In the genomic region with DNA sequence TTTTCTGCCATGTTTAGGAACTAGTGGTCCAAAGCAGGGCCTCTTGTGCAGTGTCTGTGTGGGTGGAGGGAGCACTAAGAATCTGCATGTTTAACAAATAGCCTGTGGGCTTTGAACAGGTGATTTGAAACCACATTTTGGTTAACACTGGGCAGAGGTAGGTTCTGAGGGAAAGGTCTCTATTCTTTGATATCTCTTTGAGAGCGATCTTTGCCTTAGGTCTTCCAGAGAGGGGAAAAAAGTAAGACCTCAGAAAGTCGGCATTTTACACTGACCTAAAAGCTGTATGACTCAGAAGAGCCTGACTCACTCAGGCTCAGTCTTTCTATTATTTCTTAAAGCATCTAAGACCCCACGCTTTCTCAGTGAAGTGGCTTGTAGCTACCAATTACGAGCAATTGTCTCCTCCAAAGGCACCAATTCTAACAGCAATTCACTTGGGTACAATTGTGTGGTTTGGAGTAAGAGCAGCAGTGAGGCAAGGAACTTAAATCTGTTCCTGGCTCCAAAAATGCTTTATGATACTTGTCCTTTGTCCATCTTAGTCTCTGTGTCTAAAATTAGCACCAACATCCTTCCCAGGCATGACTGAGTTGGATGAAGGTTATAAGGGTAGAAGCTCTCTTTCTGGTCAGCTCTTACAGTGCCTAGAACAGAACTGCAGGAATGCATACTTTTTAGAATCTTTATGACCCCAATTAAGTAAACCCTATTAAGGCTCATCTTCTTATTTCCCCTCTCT, we compare ENCODE assay signal across 6 cellular contexts. TPM values are rescaled to one million over a fixed set of nuclear protein-coding genes. Genes with fewer than 3 reads are reported as not detected.
DNase-seq lines count a peak whose midpoint lies in the region; ATAC-seq and TF ChIP-seq lines count a peak whose summit lies in the region.

No MANE protein-coding gene starts in this region.

- TF ChIP-seq CTCF in HCT116 (IDR thresholded peaks at IDR 0.05 in 2 of 3, conservative IDR thresholded peaks at IDR 0.05 in 1 of 3; ENCODE audit: borderline replicate concordance in 1 of 3, insufficient read depth in 1 of 3, low read depth in 2 of 3, low read length in 2 of 3) (no peak), astrocyte of the spinal cord (IDR thresholded peaks at IDR 0.05; ENCODE audit: low read depth, low read length) (no peak), osteoblast (IDR thresholded peaks at IDR 0.05; ENCODE audit: extremely low read depth, low read depth, low read length) (no peak)

- H2AFZ ChIP-seq in HCT116 (ENCODE audit: low read depth, low read length, poor library complexity, severe bottlenecking) (no peak overlapping the region), osteoblast (ENCODE audit: low read length) (peak overlapping the region; percentile 63)

- TF ChIP-seq POLR2A in HCT116 (IDR thresholded peaks at IDR 0.05; ENCODE audit: borderline replicate concordance, extremely low read depth, insufficient read depth, insufficient read length): no peak

- peak; percentile 61 for ATAC-seq in HCT116
- no peak for ATAC-seq in GM19397 (IDR thresholded peaks at IDR 0.05; ENCODE audit: unreplicated experiment)

- RAD21 ChIA-PET in HCT116 (lab: Charles Lee; ENCODE audit: low non-redundant PET in 1 of 2, low total read pairs in 2 of 2, uncharacterized antibody in 2 of 2, unreplicated experiment in 2 of 2): no interaction called here

- peak overlapping the region; percentile 33; the same call in 1 of the 2 replicates for H3K4me2 ChIP-seq in HCT116 (ENCODE audit: low read length)
- H3K4me2 ChIP-seq in osteoblast (ENCODE audit: insufficient read depth, low read length): peak overlapping the region; percentile 69

- intact Hi-C loops in HCT116 (cut with micrococcal nuclease): no loop called here

- TF ChIP-seq RAD21 in HCT116 (IDR thresholded peaks at IDR 0.05; ENCODE audit: low read depth): no peak

- CTCF ChIA-PET in HCT116 (lab: Charles Lee): no interaction called here

- H4K20me1 ChIP-seq in HCT116 (ENCODE audit: insufficient read depth) (peaks cover 5% of the 10 kb centered on the region; the same call in 1 of the 2 replicates), osteoblast (ENCODE audit: insufficient read depth, low read length) (peaks cover 3% of the 10 kb centered on the region)

- no TSS peak for BruUV-seq in HCT116 (replicated peaks; lab: Mats Ljungman, UMichigan)

- H3K79me2 ChIP-seq in HCT116 (ENCODE audit: insufficient read depth, low read length): no peaks in the 10 kb centered on the region
- peaks cover 9% of the 10 kb centered on the region for H3K79me2 ChIP-seq in osteoblast (ENCODE audit: insufficient read depth, low read length)

- POLR2A ChIA-PET in HCT116 (lab: Charles Lee): no interaction called here

- DNase-seq in HCT116 (ENCODE audit: low read depth, low spot score): no peak
- DNase-seq in astrocyte of the spinal cord (ENCODE audit: low read depth, low spot score): peak; percentile 87
- peak; percentile 82 for DNase-seq in osteoblast (ENCODE audit: insufficient read length, low spot score, missing footprints)
- DNase-seq in SHP77 (lab: John Stamatoyannopoulos, UW): no peak
- no peak for DNase-seq in OCI-M2 (lab: John Stamatoyannopoulos, UW; ENCODE audit: unreplicated experiment)

- H3K9me2 ChIP-seq in HCT116 (ENCODE audit: insufficient read depth): no peaks in the 10 kb centered on the region

- peaks cover 29 to 41% of the 10 kb centered on the region in 2 experiments for H3K36me3 ChIP-seq in HCT116 (ENCODE audit: control insufficient read depth in 1 of 2, insufficient read depth in 2 of 2, low read length in 2 of 2)
- peaks cover 63% of the 10 kb centered on the region for H3K36me3 ChIP-seq in osteoblast (ENCODE audit: insufficient read depth, low read length)

- H3K27me3 ChIP-seq in HCT116 (ENCODE audit: insufficient read depth, low read length): no peaks in the 10 kb centered on the region
- no peaks in the 10 kb centered on the region for H3K27me3 ChIP-seq in osteoblast (ENCODE audit: insufficient read depth, low read length)

- no peak overlapping the region for H3K4me3 ChIP-seq in HCT116 (replicated peaks in 1 of 2; ENCODE audit: low read depth in 1 of 2, low read length in 2 of 2)
- H3K4me3 ChIP-seq in astrocyte of the spinal cord (ENCODE audit: low read depth, low read length): no peak overlapping the region
- peak overlapping the region; percentile 34 for H3K4me3 ChIP-seq in osteoblast (ENCODE audit: insufficient read depth, low read length)

- in situ Hi-C loops in astrocyte of the spinal cord (cut with HindIII; ENCODE audit: low sequenced_read_pairs): no loop called here

- H3K9ac ChIP-seq in HCT116 (ENCODE audit: low read length): no peak overlapping the region

- H3K4me1 ChIP-seq in HCT116 (ENCODE audit: control insufficient read depth in 1 of 2, insufficient read depth in 2 of 2, low read length in 2 of 2) (peaks cover 0 to 12% of the 10 kb centered on the region in 2 experiments; a peak in 2 of 4 replicates), osteoblast (ENCODE audit: insufficient read depth, low read length) (peaks cover 22% of the 10 kb centered on the region)

- no peaks in the 10 kb centered on the region for H3K9me3 ChIP-seq in HCT116 (ENCODE audit: control insufficient read depth in 1 of 2, insufficient read depth in 1 of 2, low read depth in 1 of 2, low read length in 2 of 2)
- no peaks in the 10 kb centered on the region for H3K9me3 ChIP-seq in osteoblast (ENCODE audit: low read depth, low read length)

- H3K27ac ChIP-seq in HCT116 (ENCODE audit: low read depth, low read length) (no peak overlapping the region; the same call in 1 of the 2 replicates), osteoblast (ENCODE audit: low read depth, low read length) (peak overlapping the region; percentile 70)

TF ChIP-seq in HCT116, 20 proteins besides CTCF, POLR2A, EP300 and RAD21:
- TF ChIP-seq FOSL1 (IDR thresholded peaks at IDR 0.05; ENCODE audit: low read depth) (peak; percentile 30; the same call in 1 of the 2 replicates), SRF (IDR thresholded peaks at IDR 0.05; ENCODE audit: low read depth) (no peak), TCF7L2 (IDR thresholded peaks at IDR 0.05; ENCODE audit: borderline replicate concordance, extremely low read depth, insufficient read depth, insufficient read length) (no peak)

RNA-seq across cellular contexts. Expression of gene EIF2B2, which starts 8.8 kb away (rescaled TPM):
- total RNA-seq in HCT116 (2021; ENCODE audit: unreplicated experiment) (54.8 TPM), osteoblast (30.4 and 39.4 TPM in 2 replicates)
- polyA plus RNA-seq in HCT116 (2012): 63.1 and 66.7 TPM in 2 replicates

RNA-seq across cellular contexts. Expression of gene MLH3, which starts 39.7 kb away (rescaled TPM):
- 14.7 TPM for total RNA-seq in HCT116 (2021; ENCODE audit: unreplicated experiment)
- polyA plus RNA-seq in HCT116 (2012): 7.2 and 10.9 TPM in 2 replicates
- total RNA-seq in osteoblast: 36.8 and 40.5 TPM in 2 replicates

RNA-seq across cellular contexts. Expression of gene ACYP1, which starts 52.3 kb away (rescaled TPM):
- total RNA-seq in HCT116 (2021; ENCODE audit: unreplicated experiment) (30.7 TPM), osteoblast (4.7 and 6.5 TPM in 2 replicates)
- 40.9 and 50.7 TPM in 2 replicates for polyA plus RNA-seq in HCT116 (2012)

RNA-seq across cellular contexts. Expression of gene PGF, which starts 56.1 kb away (rescaled TPM):
- total RNA-seq in HCT116 (2021; ENCODE audit: unreplicated experiment) (6.4 TPM), osteoblast (16.3 and 24.5 TPM in 2 replicates)
- 3.2 and 4.3 TPM in 2 replicates for polyA plus RNA-seq in HCT116 (2012)

RNA-seq across cellular contexts. Expression of gene ZC2HC1C, which starts 57.9 kb away (rescaled TPM):
- total RNA-seq in HCT116 (2021; ENCODE audit: unreplicated experiment) (0.98 TPM), osteoblast (1.1 and 1.2 TPM in 2 replicates)
- polyA plus RNA-seq in HCT116 (2012): 0.36 and 0.77 TPM in 2 replicates

Comparison
In these comparisons a context has a peak if more than half of its experiments do, and no peak if none do; other contexts are left out.
1. DNase-seq: peak in astrocyte of the spinal cord (single experiment) and osteoblast (single experiment); none in HCT116 (single experiment), SHP77 (0 of 2) and OCI-M2 (single experiment).